ENCODE assay signal across 17 cellular contexts in the genomic region with DNA sequence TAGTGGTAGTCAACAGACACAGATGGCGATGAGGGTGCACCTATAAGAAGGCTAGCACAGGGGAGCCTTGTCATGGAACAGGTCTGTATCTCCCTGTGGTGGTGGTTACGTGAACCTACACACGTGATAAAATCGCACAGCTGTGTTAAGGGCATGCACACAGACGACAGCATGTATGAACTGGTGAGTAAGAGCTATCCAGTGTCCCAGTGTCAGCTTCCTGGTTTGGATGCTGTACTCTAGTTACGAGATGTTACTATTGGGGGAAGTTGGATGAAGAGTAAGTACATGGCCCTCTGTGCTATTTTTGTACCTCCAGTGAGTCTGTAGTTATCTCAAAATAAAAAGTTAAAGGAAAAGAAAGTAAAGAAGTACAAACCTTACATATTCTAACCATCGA. TPM values are rescaled to one million over a fixed set of nuclear protein-coding genes. Genes with fewer than 3 reads are reported as not detected.
DNase-seq lines count a peak whose midpoint lies in the region; ATAC-seq and TF ChIP-seq lines count a peak whose summit lies in the region.
"Had no signal": no experiment of that assay in that cellular context is flagged by ENCODE, and none has a peak within 500 bp of the region (broad histone marks: within the 10 kb centered on the region; RNA-seq: fewer than 3 reads in every experiment).

No MANE protein-coding gene starts in this region.

- peak overlapping the region; percentile 81; the same call in 1 of the 2 replicates for H2AK5ac ChIP-seq in IMR-90 (ENCODE audit: low read depth, low read length)

- peak overlapping the region; percentile 24; the same call in 1 of the 3 replicates for H2BK15ac ChIP-seq in IMR-90 (ENCODE audit: low read depth, low read length)

- TF ChIP-seq CTCF in IMR-90 (conservative IDR thresholded peaks at IDR 0.05; ENCODE audit: low read depth, low read length) (no peak), endothelial cell (IDR thresholded peaks at IDR 0.05; ENCODE audit: unreplicated experiment) (no peak), PC-9 (conservative IDR thresholded peaks at IDR 0.05) (no peak)

- H2BK20ac ChIP-seq in IMR-90 (ENCODE audit: low read depth, low read length) = 0 out of 2 replicates have a peak overlapping the region, but pooled peaks have one; percentile 11

- peaks cover 59% of the 10 kb centered on the region for H3K36me3 ChIP-seq in ACC112 (ENCODE audit: insufficient read depth, low read length)
- H3K36me3 ChIP-seq in IMR-90 (ENCODE audit: control insufficient read depth, insufficient read depth, low read length) = peaks cover 27% of the 10 kb centered on the region
- H3K36me3 ChIP-seq in PC-9 (ENCODE audit: low read depth) = no peaks in the 10 kb centered on the region

- H3K36me3 Mint-ChIP-seq in endothelial cell (ENCODE audit: low read depth, unreplicated experiment) = peaks cover 46% of the 10 kb centered on the region

- H3K4me3 Mint-ChIP-seq in endothelial cell (ENCODE audit: unreplicated experiment) = peak overlapping the region; percentile 1
- H3K4me3 Mint-ChIP-seq: CD8-positive, alpha-beta T cell had no signal

- POLR2A ChIA-PET in IMR-90 (lab: Charles Lee; ENCODE audit: unreplicated experiment) (no interaction called here), PC-9 (lab: Charles Lee; ENCODE audit: unreplicated experiment) (no interaction called here)

- H2BK5ac ChIP-seq in IMR-90 (ENCODE audit: low read depth, low read length, poor library complexity, severe bottlenecking) = peak overlapping the region; percentile 54

- H3K27ac ChIP-seq in ACC112 (ENCODE audit: low read depth, low read length) = peak overlapping the region; percentile 56
- peak overlapping the region; percentile 35; the same call in 1 of the 2 replicates for H3K27ac ChIP-seq in IMR-90 (ENCODE audit: insufficient read depth, low read length)
- H3K27ac ChIP-seq in PC-9 = no peak overlapping the region
- H3K27ac ChIP-seq: KMS-11 had no signal

- H4K91ac ChIP-seq in IMR-90 (ENCODE audit: insufficient read depth, low read depth, low read length) = peak overlapping the region; percentile 61

- H3K9me3 Mint-ChIP-seq in endothelial cell (ENCODE audit: unreplicated experiment) = no peaks in the 10 kb centered on the region
- H3K9me3 Mint-ChIP-seq: CD8-positive, alpha-beta T cell had no signal

- H3K4me1 ChIP-seq in ACC112 (ENCODE audit: control insufficient read depth, insufficient read depth, low read length, unreplicated experiment) (peaks cover 28% of the 10 kb centered on the region), IMR-90 (ENCODE audit: control insufficient read depth, insufficient read depth, low read length) (peaks cover 9% of the 10 kb centered on the region), PC-9 (replicated peaks; ENCODE audit: insufficient read depth) (peaks cover 7% of the 10 kb centered on the region; the same call in 1 of the 2 replicates)

- H2AFZ ChIP-seq in ACC112 (ENCODE audit: low read length, unreplicated experiment) (no peak overlapping the region), IMR-90 (replicated peaks; ENCODE audit: low read length, poor library complexity) (no peak overlapping the region), PC-9 (no peak overlapping the region)

- H3K18ac ChIP-seq in IMR-90 (ENCODE audit: low read depth, low read length) = peak overlapping the region; percentile 8; the same call in 1 of the 2 replicates

- H3K4ac ChIP-seq in IMR-90 (ENCODE audit: low read depth, low read length) = peak overlapping the region; percentile 90

- peaks cover 3% of the 10 kb centered on the region for H4K20me1 ChIP-seq in IMR-90 (ENCODE audit: insufficient read depth, low read length)
- H4K20me1 ChIP-seq in PC-9 (ENCODE audit: insufficient read depth) = no peaks in the 10 kb centered on the region

- ATAC-seq in IMR-90 (ENCODE audit: low read depth) (no peak), GM18520 (IDR thresholded peaks at IDR 0.05; ENCODE audit: unreplicated experiment) (no peak)
- ATAC-seq: CD8-positive, alpha-beta T cell had no signal

- H3K79me1 ChIP-seq in IMR-90 (ENCODE audit: low read depth in 1 of 2, low read length in 2 of 2) = peaks cover 0 to 12% of the 10 kb centered on the region in 2 experiments; a peak in 2 of 4 replicates

- no peak overlapping the region for H3K23ac ChIP-seq in IMR-90 (ENCODE audit: low read depth, low read length)

- dilution Hi-C loops in IMR-90 (cut with HindIII; ENCODE audit: low sequenced_read_pairs, unreplicated experiment) = no loop called here

- peaks cover 9% of the 10 kb centered on the region for H3K9me1 ChIP-seq in IMR-90 (ENCODE audit: insufficient read depth, low read length)

- no peak overlapping the region for H3K27ac Mint-ChIP-seq in endothelial cell (ENCODE audit: unreplicated experiment)
- H3K27ac Mint-ChIP-seq: CD8-positive, alpha-beta T cell had no signal

- H2BK120ac ChIP-seq in IMR-90 (ENCODE audit: low read depth, low read length) = peak overlapping the region; percentile 30; the same call in 1 of the 2 replicates

- H3K27me3 ChIP-seq in ACC112 (ENCODE audit: insufficient read depth, low read length) = no peaks in the 10 kb centered on the region
- H3K27me3 ChIP-seq in IMR-90 (ENCODE audit: control insufficient read depth, insufficient read depth, low read length) = no peaks in the 10 kb centered on the region
- H3K27me3 ChIP-seq in PC-9 (ENCODE audit: insufficient read depth, low read depth) = no peaks in the 10 kb centered on the region
- H3K27me3 ChIP-seq: MG63 had no signal

- CTCF ChIA-PET in IMR-90 (lab: Yijun Ruan, JAX) (interaction anchor here (1.8 kb wide), 1 partner anchor 176 kb away, joined by 3 read pairs; no protein-coding TSS in a partner anchor), PC-9 (lab: Charles Lee) (no interaction called here)

- H2AK9ac ChIP-seq in IMR-90 (replicated peaks; ENCODE audit: low read depth, low read length, poor library complexity) = no peak overlapping the region

- H3K9me3 ChIP-seq in IMR-90 (ENCODE audit: control insufficient read depth, insufficient read depth, low read length) (no peaks in the 10 kb centered on the region), PC-9 (ENCODE audit: insufficient read depth, low read depth) (no peaks in the 10 kb centered on the region)

- no peak overlapping the region for H3K9ac ChIP-seq in IMR-90 (ENCODE audit: low read depth, low read length)
- H3K9ac ChIP-seq: KMS-11 had no signal

- H3K14ac ChIP-seq in IMR-90 (replicated peaks; ENCODE audit: low read depth, low read length) = peak overlapping the region; percentile 86

- DNase-seq in IMR-90 (no peak), endothelial cell (ENCODE audit: low spot score) (no peak), myocyte (ENCODE audit: low read depth) (peak; percentile 34), NCI-H748 (lab: John Stamatoyannopoulos, UW; ENCODE audit: unreplicated experiment) (no peak), PC-9 (no peak), KBM-7 (no peak)
- DNase-seq: ACHN; CD8-positive, alpha-beta T cell; DND-41; GF-D8; NCI-H1417; NCI-H2029 treated with DMSO at 0.1 percent for 48 hours; NCI-H510A treated with DMSO at 0.1 percent for 48 hours had no signal

- no peak overlapping the region for H4K5ac ChIP-seq in IMR-90 (ENCODE audit: low read depth, low read length)

- no peak for TF ChIP-seq POLR2A in IMR-90 (IDR thresholded peaks at IDR 0.05; ENCODE audit: low read depth, low read length)

- H3K56ac ChIP-seq in IMR-90 (ENCODE audit: extremely low read depth, insufficient read depth, low read length) = no peak overlapping the region

- no peaks in the 10 kb centered on the region for H3F3A ChIP-seq in PC-9 (ENCODE audit: insufficient read depth, low read depth)

- intact Hi-C loops in IMR-90 (cut with micrococcal nuclease) = no loop called here
- intact Hi-C loops in PC-9 (cut with micrococcal nuclease; ENCODE audit: unreplicated experiment) = no loop called here

- H3K4me2 ChIP-seq in IMR-90 (ENCODE audit: low read depth, low read length) = no peak overlapping the region
- no peak overlapping the region for H3K4me2 ChIP-seq in PC-9
- H3K4me2 ChIP-seq: KMS-11 had no signal

- TF ChIP-seq RAD21 in IMR-90 (IDR thresholded peaks at IDR 0.05; ENCODE audit: low read length) = no peak

- in situ Hi-C loops in IMR-90 (cut with MboI; ENCODE audit: low sequenced_read_pairs) = no loop called here
- in situ Hi-C loops in KBM-7 (cut with MboI; ENCODE audit: low pct_unique_long_range_greater_than_20kb, low sequenced_read_pairs) = no loop called here

- no peak overlapping the region for H3K4me3 ChIP-seq in ACC112 (ENCODE audit: low read depth, low read length)
- H3K4me3 ChIP-seq in IMR-90 (ENCODE audit: insufficient read depth, low read depth, low read length) = no peak overlapping the region
- no peak overlapping the region for H3K4me3 ChIP-seq in PC-9
- H3K4me3 ChIP-seq: MG63 had no signal

- no TSS peak for BruUV-seq in IMR-90 (replicated peaks; lab: Mats Ljungman, UMichigan)
- no TSS peak for BruUV-seq in PC-9 (replicated peaks; lab: Mats Ljungman, UMichigan)

- H4K8ac ChIP-seq in IMR-90 (ENCODE audit: low read depth in 2 of 2, low read length in 2 of 2) = peak overlapping the region in 1 of 2 experiments; percentile 18; a peak in 1 of 4 replicates

- peaks cover 5% of the 10 kb centered on the region for H3K27me3 Mint-ChIP-seq in endothelial cell (ENCODE audit: unreplicated experiment)

- WGBS in IMR-90 (ENCODE audit: extremely low coverage in 2 of 2, insufficient read length in 1 of 2), 2 experiments = 100% methylated on average over 1 of the region's 7 CpGs; no CpG with 5 or more reads in 1 of the 2 experiments

- no peaks in the 10 kb centered on the region for H3K9me2 ChIP-seq in PC-9 (ENCODE audit: insufficient read depth)

- H3K4me1 Mint-ChIP-seq in endothelial cell (ENCODE audit: unreplicated experiment) = no peaks in the 10 kb centered on the region

- no peaks in the 10 kb centered on the region for H3K79me2 ChIP-seq in ACC112 (ENCODE audit: control insufficient read depth, insufficient read depth, low read length, unreplicated experiment)
- H3K79me2 ChIP-seq in PC-9 (ENCODE audit: low read depth) = no peaks in the 10 kb centered on the region

TF ChIP-seq in IMR-90, 13 proteins besides CTCF, POLR2A, EP300 and RAD21 (continues in another document):
- TF ChIP-seq NFE2L2 (IDR thresholded peaks at IDR 0.05; ENCODE audit: low read depth, low read length) = no peak
- no peak for TF ChIP-seq MAFK (IDR thresholded peaks at IDR 0.05; ENCODE audit: low read depth, low read length)

RNA-seq across cellular contexts. Expression of gene MTMR10, which starts 38.2 kb away (rescaled TPM):
- total RNA-seq in IMR-90 (2012; rRNA removed) (13.8 and 22.5 TPM in 2 replicates), endothelial cell (ENCODE audit: unreplicated experiment) (15.1 TPM), myocyte (15.2 and 17.5 TPM in 2 replicates), PC-9 (2021) (4.4 and 6.2 TPM in 2 replicates)
- polyA plus RNA-seq in IMR-90 (2012; rRNA removed) = 9.9 and 11.2 TPM in 2 replicates
- 2.9 TPM in 2 replicates for polyA plus RNA-seq in IMR-90 (2012; cell fraction: cytosol; rRNA removed)
- 8.4 and 35.3 TPM in 2 replicates for polyA plus RNA-seq in IMR-90 (2012; cell fraction: nucleus; rRNA removed; ENCODE audit: low replicate concordance)
- polyA plus RNA-seq in myocyte (2012) = 5.9 TPM

RNA-seq across cellular contexts. Expression of gene FAN1, which starts 49.5 kb away (rescaled TPM):
- total RNA-seq in IMR-90 (2012; rRNA removed) (12.4 and 15.0 TPM in 2 replicates), endothelial cell (ENCODE audit: unreplicated experiment) (17.5 TPM), myocyte (22.7 and 27.5 TPM in 2 replicates), PC-9 (2021) (9.3 and 10.2 TPM in 2 replicates)
- polyA plus RNA-seq in IMR-90 (2012; rRNA removed) = 5.9 and 7.6 TPM in 2 replicates
- 1.8 and 4.4 TPM in 2 replicates for polyA plus RNA-seq in IMR-90 (2012; cell fraction: cytosol; rRNA removed)
- polyA plus RNA-seq in IMR-90 (2012; cell fraction: nucleus; rRNA removed; ENCODE audit: low replicate concordance) = 24.8 and 28.2 TPM in 2 replicates
- polyA plus RNA-seq in myocyte (2012) = 10.8 TPM
